ENCODE assay signal across 8 cellular contexts in genomic region chr18:74040459-74041332, GRCh38.
DNase-seq lines count a peak whose midpoint lies in the region; ATAC-seq and TF ChIP-seq lines count a peak whose summit lies in the region.

No MANE protein-coding gene starts in this region.

- H3K4me1 ChIP-seq in psoas muscle (no peaks in the 10 kb centered on the region), gastrocnemius medialis (no peaks in the 10 kb centered on the region)

- no peak overlapping the region for H3K27ac ChIP-seq in dorsolateral prefrontal cortex
- H3K27ac ChIP-seq in psoas muscle = no peak overlapping the region
- no peak overlapping the region for H3K27ac ChIP-seq in gastrocnemius medialis

- 78 to 83% (median 80%) methylated on average over 20 of the region's 20 CpGs for WGBS in psoas muscle, 3 donors

- TF ChIP-seq EP300 in Ishikawa (IDR thresholded peaks at IDR 0.05; ENCODE audit: borderline replicate concordance) = no peak

- no peak for TF ChIP-seq POLR2A in gastrocnemius medialis (IDR thresholded peaks at IDR 0.05)

- peak; percentile 72 for TF ChIP-seq RAD21 in Ishikawa (IDR thresholded peaks at IDR 0.05; ENCODE audit: low read depth)

- in situ Hi-C loops in gastrocnemius medialis (cut with MboI; ENCODE audit: low sequenced_read_pairs in 4 of 4) = no loop called here

- peak; percentile 55 for DNase-seq in GM10266 (ENCODE audit: extremely low spot score)
- DNase-seq in activated CD4-positive, alpha-beta T cell treated with anti-CD3 and anti-CD28 coated beads for 1 hour = peak; percentile 55
- no peak for DNase-seq in dorsolateral prefrontal cortex
- DNase-seq in psoas muscle = no peak
- no peak for DNase-seq in gastrocnemius medialis
- DNase-seq in NCI-H2171 treated with DMSO at 0.1 percent for 48 hours (lab: John Stamatoyannopoulos, UW) = no peak

- intact Hi-C loops in dorsolateral prefrontal cortex (cut with DNase I) = no loop called here
- intact Hi-C loops in psoas muscle (cut with DNase I) = no loop called here
- intact Hi-C loops in gastrocnemius medialis (cut with DNase I; ENCODE audit: low total_unique reads) = no loop called here

- H3K36me3 ChIP-seq in psoas muscle (ENCODE audit: insufficient read depth in 1 of 2, low read depth in 1 of 2) (no peaks in the 10 kb centered on the region), gastrocnemius medialis (no peaks in the 10 kb centered on the region)

- H3K27me3 ChIP-seq in dorsolateral prefrontal cortex (no peaks in the 10 kb centered on the region), psoas muscle (ENCODE audit: insufficient read depth in 3 of 3, low read length in 2 of 3) (no peaks in the 10 kb centered on the region), gastrocnemius medialis (no peaks in the 10 kb centered on the region)

- no peak overlapping the region for H3K4me3 ChIP-seq in dorsolateral prefrontal cortex
- no peak overlapping the region for H3K4me3 ChIP-seq in psoas muscle
- H3K4me3 ChIP-seq in gastrocnemius medialis = no peak overlapping the region

- peak; percentile 83 for ATAC-seq in GM21526 (IDR thresholded peaks at IDR 0.05; ENCODE audit: low FRiP score, unreplicated experiment)
- ATAC-seq in psoas muscle = no peak
- no peak for ATAC-seq in gastrocnemius medialis

- H3K9me3 ChIP-seq in psoas muscle (no peaks in the 10 kb centered on the region), gastrocnemius medialis (no peaks in the 10 kb centered on the region)

- peak; percentile 84 for TF ChIP-seq CTCF in GM10266 (IDR thresholded peaks at IDR 0.05; ENCODE audit: control insufficient read depth, insufficient read depth, low read depth, missing control alignments)
- TF ChIP-seq CTCF in dorsolateral prefrontal cortex (IDR thresholded peaks at IDR 0.05 in 54 of 56, conservative IDR thresholded peaks at IDR 0.05 in 2 of 56; ENCODE audit: low read depth in 1 of 56, partially characterized antibody in 56 of 56) = peak in 41 of 56 donors; percentile 14 to 45 (median 34)
- TF ChIP-seq CTCF in psoas muscle (IDR thresholded peaks at IDR 0.05) = peak; percentile 14
- TF ChIP-seq CTCF in gastrocnemius medialis (IDR thresholded peaks at IDR 0.05 in 4 of 5, conservative IDR thresholded peaks at IDR 0.05 in 1 of 5) = no peak

TF ChIP-seq in Ishikawa, 13 proteins besides CTCF, POLR2A, EP300 and RAD21:
- TF ChIP-seq FOXM1 (IDR thresholded peaks at IDR 0.05; ENCODE audit: borderline replicate concordance, low read depth) (no peak), YY1 (IDR thresholded peaks at IDR 0.05; ENCODE audit: low read depth) (no peak), NFIC (IDR thresholded peaks at IDR 0.05) (no peak), MAX (IDR thresholded peaks at IDR 0.05) (peak; percentile 51)

Comparison
In these comparisons a context has a peak if more than half of its experiments do, and no peak if none do; other contexts are left out.
1. DNase-seq: peak in GM10266 (single experiment) and activated CD4-positive, alpha-beta T cell treated with anti-CD3 and anti-CD28 coated beads for 1 hour (single experiment); none in dorsolateral prefrontal cortex (0 of 10), psoas muscle (0 of 2), gastrocnemius medialis (0 of 2) and NCI-H2171 treated with DMSO at 0.1 percent for 48 hours (single experiment).
2. CTCF ChIP-seq: peak in GM10266 (single experiment), dorsolateral prefrontal cortex (41 of 56) and psoas muscle (single experiment); none in gastrocnemius medialis (0 of 5).